ENCODE assay signal across 1 cellular context in the genomic region with DNA sequence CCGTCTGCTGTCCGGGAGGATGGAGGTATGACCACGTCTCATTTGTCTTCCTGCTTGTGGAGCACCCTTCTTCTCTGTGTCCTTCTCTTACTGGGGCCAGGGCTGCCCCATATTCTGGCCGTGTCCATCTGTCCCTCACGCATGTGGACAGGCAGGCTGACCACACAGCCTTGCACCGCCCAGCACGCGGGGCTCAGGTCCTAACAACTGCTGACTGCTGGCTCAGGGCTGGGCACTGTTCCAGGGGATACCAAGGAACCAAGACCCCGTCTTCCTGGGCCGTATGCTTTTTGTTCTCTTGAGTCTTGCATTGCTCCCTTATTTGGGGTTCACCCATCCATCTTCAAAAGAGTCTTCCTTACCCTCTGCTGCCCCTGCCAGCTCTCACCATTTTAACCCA.
TF ChIP-seq lines count a peak whose summit lies in the region.

No MANE protein-coding gene starts in this region.

TF ChIP-seq in H1, 55 proteins besides CTCF, POLR2A, EP300 and RAD21:
- TF ChIP-seq NRF1 (IDR thresholded peaks at IDR 0.05; ENCODE audit: low read depth, low read length), result no peak
- no peak for TF ChIP-seq MAX (IDR thresholded peaks at IDR 0.05)
- TF ChIP-seq, protein P1, sequence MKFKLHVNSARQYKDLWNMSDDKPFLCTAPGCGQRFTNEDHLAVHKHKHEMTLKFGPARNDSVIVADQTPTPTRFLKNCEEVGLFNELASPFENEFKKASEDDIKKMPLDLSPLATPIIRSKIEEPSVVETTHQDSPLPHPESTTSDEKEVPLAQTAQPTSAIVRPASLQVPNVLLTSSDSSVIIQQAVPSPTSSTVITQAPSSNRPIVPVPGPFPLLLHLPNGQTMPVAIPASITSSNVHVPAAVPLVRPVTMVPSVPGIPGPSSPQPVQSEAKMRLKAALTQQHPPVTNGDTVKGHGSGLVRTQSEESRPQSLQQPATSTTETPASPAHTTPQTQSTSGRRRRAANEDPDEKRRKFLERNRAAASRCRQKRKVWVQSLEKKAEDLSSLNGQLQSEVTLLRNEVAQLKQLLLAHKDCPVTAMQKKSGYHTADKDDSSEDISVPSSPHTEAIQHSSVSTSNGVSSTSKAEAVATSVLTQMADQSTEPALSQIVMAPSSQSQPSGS (IDR thresholded peaks at IDR 0.05; ENCODE audit: low read length), result no peak
- no peak for TF ChIP-seq RNF2 (IDR thresholded peaks at IDR 0.05; ENCODE audit: borderline replicate concordance, low read depth, low read length, missing control alignments, poor library complexity, severe bottlenecking)
- no peak for TF ChIP-seq CEBPB (IDR thresholded peaks at IDR 0.05; ENCODE audit: low read depth, low read length)
- no peak for TF ChIP-seq SIRT6 (IDR thresholded peaks at IDR 0.05; ENCODE audit: low read length)
- no peak for TF ChIP-seq HDAC6 (IDR thresholded peaks at IDR 0.05; ENCODE audit: low read depth, low read length)
- TF ChIP-seq ASH2L (IDR thresholded peaks at IDR 0.05; ENCODE audit: low read length), result no peak
- TF ChIP-seq YY1 (IDR thresholded peaks at IDR 0.05; ENCODE audit: low read depth, low read length), result no peak
- no peak for TF ChIP-seq BACH1 (IDR thresholded peaks at IDR 0.05; ENCODE audit: low read length)
- no peak for TF ChIP-seq SP4 (IDR thresholded peaks at IDR 0.05; ENCODE audit: low read length)
- TF ChIP-seq SRF (IDR thresholded peaks at IDR 0.05; ENCODE audit: low read depth, low read length), result no peak
- no peak for TF ChIP-seq CHD2 (IDR thresholded peaks at IDR 0.05; ENCODE audit: low read length)
- TF ChIP-seq FOSL1 (IDR thresholded peaks at IDR 0.05; ENCODE audit: insufficient read depth, low read depth, low read length), result no peak
- TF ChIP-seq E2F6 (IDR thresholded peaks at IDR 0.05), result no peak
